In the genomic region with DNA sequence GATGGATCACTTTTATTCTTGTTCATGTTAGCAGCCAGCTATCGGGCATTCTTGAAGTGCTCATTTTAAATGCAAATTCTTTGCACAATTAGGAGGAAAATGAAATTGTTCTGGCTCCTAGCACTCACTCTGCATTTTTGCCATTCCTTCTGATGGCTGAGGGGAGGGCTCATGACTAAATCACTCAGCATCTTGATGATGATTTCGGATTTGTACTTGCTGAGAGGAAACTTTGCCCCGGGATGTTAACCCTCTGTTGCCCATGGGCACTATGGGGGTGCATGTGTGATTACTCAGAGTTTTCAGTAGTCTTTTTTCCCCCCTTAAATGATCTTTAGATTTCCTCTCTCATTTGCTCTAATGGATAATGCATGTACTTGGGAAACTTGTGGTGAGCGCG, we compare ENCODE assay signal across 16 cellular contexts.
DNase-seq lines count a peak whose midpoint lies in the region; ATAC-seq, FAIRE-seq and TF ChIP-seq lines count a peak whose summit lies in the region.
"Had no signal": no experiment of that assay in that cellular context is flagged by ENCODE, and none has a peak within 500 bp of the region (broad histone marks: within the 10 kb centered on the region; RNA-seq: fewer than 3 reads in every experiment).

No MANE protein-coding gene starts in this region.

- no peak for ATAC-seq in HG03280 (IDR thresholded peaks at IDR 0.05; ENCODE audit: unreplicated experiment)
- ATAC-seq: naive thymus-derived CD8-positive, alpha-beta T cell; right lobe of liver had no signal

- peak overlapping the region; percentile 79 for H3K4me3 ChIP-seq in SK-N-MC
- H3K4me3 ChIP-seq: right lobe of liver, stomach had no signal

- H3K27ac ChIP-seq in SK-N-MC = peak overlapping the region; percentile 94
- H3K27ac ChIP-seq: right lobe of liver had no signal

- peak overlapping the region; percentile 27; the same call in 1 of the 2 replicates for H3K9ac ChIP-seq in ES-I3 (ENCODE audit: low read depth, low read length)
- H3K9ac ChIP-seq in SK-N-MC (ENCODE audit: insufficient read length) = peak overlapping the region; percentile 46

- peaks cover 21% of the 10 kb centered on the region for H3K4me1 ChIP-seq in ES-I3 (ENCODE audit: insufficient read depth, low read length)
- H3K4me1 ChIP-seq: right lobe of liver had no signal

- H3K9me3 ChIP-seq in ES-I3 (ENCODE audit: control insufficient read depth, insufficient read depth, low read length) (no peaks in the 10 kb centered on the region), SK-N-MC (ENCODE audit: low read depth, low read length) (no peaks in the 10 kb centered on the region)
- H3K9me3 ChIP-seq: right lobe of liver, stomach had no signal

- H3K36me3 ChIP-seq in ES-I3 (ENCODE audit: insufficient read depth, low read length) (no peaks in the 10 kb centered on the region), SK-N-MC (ENCODE audit: insufficient read depth, low read length) (no peaks in the 10 kb centered on the region)
- H3K36me3 ChIP-seq: right lobe of liver, stomach had no signal

- no peak for FAIRE-seq in GM12892 (lab: Jason Lieb, UNC)
- FAIRE-seq: frontal cortex, kidney had no signal

- no peak for TF ChIP-seq POLR2A in GM12892 (IDR thresholded peaks at IDR 0.05; ENCODE audit: low read depth, low read length)

- DNase-seq in SK-N-MC (ENCODE audit: low read depth, low spot score) (peak; percentile 93), fibroblast of peridontal ligament (ENCODE audit: extremely low read depth) (peak; percentile 73), renal cortical epithelial cell (ENCODE audit: low read depth) (peak; percentile 83), T-helper 2 cell (no peak), GM12892 (ENCODE audit: insufficient read length) (no peak)
- DNase-seq in stimulated activated CD8-positive, alpha-beta memory T cell treated with anti-CD3 and anti-CD28 coated beads, Interleukin-4, amount 100 ng/mL, for 48 hours = no peak
- DNase-seq: activated CD4-positive, CD25-positive, alpha-beta regulatory T cell; activated naive CD8-positive, alpha-beta T cell treated with anti-CD3 and anti-CD28 coated beads for 36 hours; CD4-positive, alpha-beta T cell; kidney; naive thymus-derived CD8-positive, alpha-beta T cell; right lobe of liver; stomach had no signal

Comparison
In these comparisons a context has a peak if more than half of its experiments do, and no peak if none do; other contexts are left out.
1. DNase-seq: peak in SK-N-MC (single experiment), fibroblast of peridontal ligament (single experiment) and renal cortical epithelial cell (single experiment); none in T-helper 2 cell (0 of 5), GM12892 (single experiment) and stimulated activated CD8-positive, alpha-beta memory T cell treated with anti-CD3 and anti-CD28 coated beads, Interleukin-4, amount 100 ng/mL, for 48 hours (single experiment).